23 cellular contexts compared by ENCODE assay signal in genomic region chr6:159742165-159742564, GRCh38.
"Had no signal": no experiment of that assay in that cellular context is flagged by ENCODE, and none has a peak within 500 bp of the region (broad histone marks: within the 10 kb centered on the region; RNA-seq: fewer than 3 reads in every experiment).

No MANE protein-coding gene starts in this region.

- H3K27ac Mint-ChIP-seq: activated CD8-positive, alpha-beta memory T cell treated with anti-CD3 and anti-CD28 coated beads, Interleukin-2, amount 10 ng/mL, durations not matched to agents 7 days and 5 days; memory B cell had no signal

- H3K9me3 ChIP-seq: adrenal gland, colonic mucosa, esophagus muscularis mucosa, right atrium auricular region, SJSA1, stomach, testis, upper lobe of left lung had no signal

- FAIRE-seq: TTC549 had no signal

- DNase-seq: activated CD4-positive, alpha-beta T cell treated with anti-CD3 and anti-CD28 coated beads, Interleukin-2, amount 50 U/mL, for 1 hour; activated CD4-positive, CD25-positive, alpha-beta regulatory T cell; activated CD8-positive, alpha-beta memory T cell treated with anti-CD3 and anti-CD28 coated beads, Interleukin-2, amount 10 ng/mL, durations not matched to agents 7 days and 5 days; activated gamma-delta T cell treated with Interleukin-2 at 50 U/mL for 16 hours; activated T-cell treated with anti-CD3 and anti-CD28 coated beads, Interleukin-2, amount 50 U/mL, for 4 hours; colonic mucosa; hypothalamus; kidney glomerular epithelial cell; left ventricle myocardium superior; natural killer cell; nucleus accumbens; stimulated activated CD4-positive, alpha-beta T cell treated with anti-CD3 and anti-CD28 coated beads, Interleukin-4, amount 100 ng/mL, for 4 hours; stimulated activated CD8-positive, alpha-beta memory T cell treated with anti-CD3 and anti-CD28 coated beads, Interleukin-4, amount 100 ng/mL, for 48 hours; stomach; testis; upper lobe of left lung had no signal

- H3K4me3 Mint-ChIP-seq: activated CD8-positive, alpha-beta memory T cell treated with anti-CD3 and anti-CD28 coated beads, Interleukin-2, amount 10 ng/mL, durations not matched to agents 7 days and 5 days; activated T-cell treated with anti-CD3 and anti-CD28 coated beads, Interleukin-2, amount 50 U/mL, for 4 hours; memory B cell; natural killer cell had no signal

- H3K27ac ChIP-seq: adrenal gland, colonic mucosa, right atrium auricular region, SJSA1, skin epidermis, testis, upper lobe of left lung had no signal

- H3K27me3 ChIP-seq: adrenal gland, colonic mucosa, esophagus muscularis mucosa, right atrium auricular region, SJSA1, stomach, testis, upper lobe of left lung had no signal

- ATAC-seq: activated CD8-positive, alpha-beta memory T cell treated with anti-CD3 and anti-CD28 coated beads, Interleukin-2, amount 10 ng/mL, durations not matched to agents 7 days and 5 days; activated T-cell treated with anti-CD3 and anti-CD28 coated beads, Interleukin-2, amount 50 U/mL, for 4 hours; left ventricle myocardium superior; natural killer cell had no signal

- H3K9me3 Mint-ChIP-seq: activated T-cell treated with anti-CD3 and anti-CD28 coated beads, Interleukin-2, amount 50 U/mL, for 4 hours; memory B cell; natural killer cell had no signal

- H3K4me3 ChIP-seq: adrenal gland, colonic mucosa, esophagus muscularis mucosa, right atrium auricular region, SJSA1, skin epidermis, stomach, testis, upper lobe of left lung had no signal

- H3K27me3 Mint-ChIP-seq: activated CD8-positive, alpha-beta memory T cell treated with anti-CD3 and anti-CD28 coated beads, Interleukin-2, amount 10 ng/mL, durations not matched to agents 7 days and 5 days; memory B cell had no signal

- H3K4me1 ChIP-seq: colonic mucosa, SJSA1, testis had no signal
